In genomic region chr10:19946245-19946644, GRCh38 we compare ENCODE assay signal across 27 cellular contexts.
"Had no signal": no experiment of that assay in that cellular context is flagged by ENCODE, and none has a peak within 500 bp of the region (broad histone marks: within the 10 kb centered on the region; RNA-seq: fewer than 3 reads in every experiment).

No MANE protein-coding gene starts in this region.

- H3K4me1 Mint-ChIP-seq: activated CD4-positive, alpha-beta memory T cell treated with anti-CD3 and anti-CD28 coated beads, Interleukin-2, amount 10 ng/mL, durations not matched to agents 7 days and 5 days; activated CD4-positive, alpha-beta T cell treated with anti-CD3 and anti-CD28 coated beads, Interleukin-2, amount 10 ng/mL, durations not matched to agents 7 days and 5 days; activated T-helper 17 cell treated with anti-CD3 and anti-CD28 coated beads, Interleukin-2, amount 50 U/mL, for 72 hours; stimulated activated naive B cell treated with anti-CD40 and anti-IgM and Interleukin-4, amounts not matched to agents 10 μg/mL and 1 μg/mL and 100 μg/mL, for 72 hours had no signal

- DNase-seq: activated CD4-positive, alpha-beta memory T cell treated with anti-CD3 and anti-CD28 coated beads, Interleukin-2, amount 10 ng/mL, durations not matched to agents 7 days and 5 days; activated CD4-positive, alpha-beta T cell treated with anti-CD3 and anti-CD28 coated beads for 1 hour; activated CD4-positive, alpha-beta T cell treated with anti-CD3 and anti-CD28 coated beads, Interleukin-2, amount 10 ng/mL, durations not matched to agents 7 days and 5 days; activated gamma-delta T cell treated with Interleukin-2 at 50 U/mL for 16 hours; activated naive CD4-positive, alpha-beta T cell treated with anti-CD3 and anti-CD28 coated beads, Interleukin-2, amount 50 U/mL, for 16 hours; activated T-cell treated with anti-CD3 and anti-CD28 coated beads, Interleukin-2, amount 50 U/mL, for 4 hours; amniotic stem cell; cerebellar nuclear complex; colonic mucosa; effector CD8-positive, alpha-beta T cell; mesendoderm; natural killer cell; ovary; stimulated activated CD4-positive, alpha-beta T cell treated with anti-CD3 and anti-CD28 coated beads, Interleukin-1b, Interleukin-23, amount 100 ng/mL, for 48 hours; stimulated activated naive B cell treated with anti-CD40 and anti-IgM and Interleukin-4, amounts not matched to agents 10 μg/mL and 1 μg/mL and 100 μg/mL, for 72 hours; stomach; T-helper 9 cell; trophoblast cell had no signal

- H3K4me3 Mint-ChIP-seq: activated CD4-positive, alpha-beta memory T cell treated with anti-CD3 and anti-CD28 coated beads, Interleukin-2, amount 10 ng/mL, durations not matched to agents 7 days and 5 days; activated CD4-positive, alpha-beta T cell treated with anti-CD3 and anti-CD28 coated beads, Interleukin-2, amount 10 ng/mL, durations not matched to agents 7 days and 5 days; activated T-cell treated with anti-CD3 and anti-CD28 coated beads, Interleukin-2, amount 50 U/mL, for 4 hours; activated T-helper 17 cell treated with anti-CD3 and anti-CD28 coated beads, Interleukin-2, amount 50 U/mL, for 72 hours; natural killer cell; stimulated activated naive B cell treated with anti-CD40 and anti-IgM and Interleukin-4, amounts not matched to agents 10 μg/mL and 1 μg/mL and 100 μg/mL, for 72 hours; T-helper 1 cell treated with Interleukin-12 subunit alpha and Interleukin-12 subunit beta and Interleukin-4 antibody, amounts not matched to agents 30 μg/mL and 1 μg/mL, for 36 hours; WTC11 had no signal

- H3K4me1 ChIP-seq: colonic mucosa had no signal

- H3K9me3 ChIP-seq: colonic mucosa, gastroesophageal sphincter, neutrophil, ovary, stomach, suprapubic skin had no signal

- H3K4me3 ChIP-seq: colonic mucosa, gastroesophageal sphincter, lung, ovary, smooth muscle cell, stomach, suprapubic skin had no signal

- H3K36me3 ChIP-seq: colonic mucosa, gastroesophageal sphincter, neutrophil, ovary, stomach, suprapubic skin had no signal

- H3K36me3 Mint-ChIP-seq: natural killer cell; stimulated activated naive B cell treated with anti-CD40 and anti-IgM and Interleukin-4, amounts not matched to agents 10 μg/mL and 1 μg/mL and 100 μg/mL, for 72 hours had no signal

- H3K27me3 ChIP-seq: colonic mucosa, gastroesophageal sphincter, neutrophil, ovary, stomach, suprapubic skin had no signal

- H3K27ac Mint-ChIP-seq: activated CD4-positive, alpha-beta memory T cell treated with anti-CD3 and anti-CD28 coated beads, Interleukin-2, amount 10 ng/mL, durations not matched to agents 7 days and 5 days; activated CD4-positive, alpha-beta T cell treated with anti-CD3 and anti-CD28 coated beads, Interleukin-2, amount 10 ng/mL, durations not matched to agents 7 days and 5 days; activated T-helper 17 cell treated with anti-CD3 and anti-CD28 coated beads, Interleukin-2, amount 50 U/mL, for 72 hours; natural killer cell; progenitor cell of endocrine pancreas; stimulated activated naive B cell treated with anti-CD40 and anti-IgM and Interleukin-4, amounts not matched to agents 10 μg/mL and 1 μg/mL and 100 μg/mL, for 72 hours; T-helper 1 cell treated with Interleukin-12 subunit alpha and Interleukin-12 subunit beta and Interleukin-4 antibody, amounts not matched to agents 30 μg/mL and 1 μg/mL, for 36 hours; WTC11 had no signal

- ATAC-seq: activated T-cell treated with anti-CD3 and anti-CD28 coated beads, Interleukin-2, amount 50 U/mL, for 4 hours; activated T-helper 17 cell treated with anti-CD3 and anti-CD28 coated beads, Interleukin-2, amount 50 U/mL, for 72 hours; gastroesophageal sphincter; natural killer cell; WTC11 had no signal

- H3K27me3 Mint-ChIP-seq: activated CD4-positive, alpha-beta memory T cell treated with anti-CD3 and anti-CD28 coated beads, Interleukin-2, amount 10 ng/mL, durations not matched to agents 7 days and 5 days; activated CD4-positive, alpha-beta T cell treated with anti-CD3 and anti-CD28 coated beads, Interleukin-2, amount 10 ng/mL, durations not matched to agents 7 days and 5 days; activated T-helper 17 cell treated with anti-CD3 and anti-CD28 coated beads, Interleukin-2, amount 50 U/mL, for 72 hours; progenitor cell of endocrine pancreas; stimulated activated naive B cell treated with anti-CD40 and anti-IgM and Interleukin-4, amounts not matched to agents 10 μg/mL and 1 μg/mL and 100 μg/mL, for 72 hours had no signal

- H3K9me3 Mint-ChIP-seq: activated CD4-positive, alpha-beta T cell treated with anti-CD3 and anti-CD28 coated beads, Interleukin-2, amount 10 ng/mL, durations not matched to agents 7 days and 5 days; natural killer cell had no signal

- H3K27ac ChIP-seq: colonic mucosa, neutrophil had no signal

- H3K4me2 ChIP-seq: smooth muscle cell had no signal
